In the genomic region with DNA sequence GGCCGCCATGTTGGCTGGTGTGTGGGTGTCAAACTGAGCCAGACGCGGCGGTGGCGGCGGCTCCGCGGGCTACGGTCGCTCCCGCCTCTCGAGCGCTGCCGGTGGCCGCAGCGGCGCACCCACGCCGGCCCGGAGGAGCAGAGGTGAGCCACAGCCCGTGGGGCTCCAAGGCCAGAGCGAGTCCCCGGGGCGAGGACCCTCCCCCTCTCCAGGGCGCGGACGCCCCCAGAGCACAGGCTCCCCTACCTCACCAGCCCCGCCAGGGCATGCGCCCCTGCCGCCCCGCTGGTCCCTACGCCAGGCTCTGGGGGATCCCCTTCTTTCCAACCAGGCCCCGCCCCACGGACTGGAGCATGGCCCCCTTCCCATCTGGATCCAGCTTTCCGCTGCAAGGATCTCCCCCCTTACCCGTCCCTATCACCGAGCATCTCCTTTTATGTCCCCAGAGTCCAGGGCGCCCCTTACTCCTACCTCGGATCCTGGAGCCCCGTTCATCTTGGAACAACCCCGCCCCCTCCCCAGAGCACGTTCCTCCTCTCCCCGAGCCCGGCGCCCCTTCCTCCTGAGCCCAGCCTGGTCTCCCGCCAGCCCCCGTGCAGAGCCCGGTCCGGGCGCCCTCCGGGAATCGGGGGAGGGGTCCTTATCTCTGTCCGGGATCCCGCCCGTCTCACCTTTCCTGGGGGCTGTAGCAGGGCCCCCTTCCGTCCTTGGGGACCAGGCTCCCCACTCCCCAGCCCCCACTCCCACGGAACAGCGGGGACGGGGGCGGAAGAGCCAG, we compare ENCODE assay signal across 8 cellular contexts. TPM values are rescaled to one million over a fixed set of nuclear protein-coding genes. Genes with fewer than 3 reads are reported as not detected.
A peak's percentile ranks its signal among the peaks of the same experiment; 100 is the strongest.
DNase-seq lines count a peak whose midpoint lies in the region; ATAC-seq and TF ChIP-seq lines count a peak whose summit lies in the region.

No MANE protein-coding gene starts in this region.

- peak overlapping the region; percentile 90 to 92 for H3K27ac ChIP-seq in breast epithelium

- peaks cover 0 to 11% of the 10 kb centered on the region in 2 donors for H3K4me1 ChIP-seq in breast epithelium

- TF ChIP-seq CTCF in breast epithelium (IDR thresholded peaks at IDR 0.05), result peak in 1 of 3 donors; percentile 34

- H3K4me3 ChIP-seq in breast epithelium, result peak overlapping the region; percentile 87 to 100 (median 97)

- TF ChIP-seq POLR2A in GM18526 (IDR thresholded peaks at IDR 0.05; ENCODE audit: extremely low read depth, insufficient read length) (peak; percentile 30), breast epithelium (IDR thresholded peaks at IDR 0.05) (no peak)

- H3K27me3 ChIP-seq in breast epithelium, result no peaks in the 10 kb centered on the region

- no peaks in the 10 kb centered on the region for H3K9me3 ChIP-seq in breast epithelium

- ATAC-seq in HG02763 (IDR thresholded peaks at IDR 0.05; ENCODE audit: unreplicated experiment) (peak; percentile 69), left colon (peak; percentile 44)

- intact Hi-C loops in breast epithelium (cut with DNase I; ENCODE audit: low total_unique reads) (no loop called here), left colon (cut with DNase I, micrococcal nuclease) (no loop called here)

- peak; percentile 15 for DNase-seq in RPMI8226
- DNase-seq in breast epithelium (ENCODE audit: low spot score in 2 of 2), result peak in 1 of 2 donors; percentile 54
- DNase-seq in left colon, result peak; percentile 48 to 66
- peak; percentile 16 to 17 for DNase-seq in stimulated activated CD4-positive, alpha-beta T cell treated with anti-CD3 and anti-CD28 coated beads, Interleukin-4, amount 100 ng/mL, for 48 hours (ENCODE audit: low read depth in 2 of 2)
- no peak for DNase-seq in AML-193 (lab: John Stamatoyannopoulos, UW)
- no peak for DNase-seq in effector CD8-positive, alpha-beta T cell (lab: John Stamatoyannopoulos, UW)

- no peaks in the 10 kb centered on the region for H3K36me3 ChIP-seq in breast epithelium

RNA-seq across cellular contexts. Expression of a gene that starts 0.4 kb away (rescaled TPM):
- 10 to 100 TPM; 26.6 to 36.7 (median 30.6) TPM for total RNA-seq in breast epithelium
- 10 to 100 TPM; 41.0 to 45.9 TPM for total RNA-seq in left colon

Comparison
In these comparisons a context has a peak if more than half of its experiments do, and no peak if none do; other contexts are left out.
1. DNase-seq: peak in RPMI8226 (single experiment), left colon (2 of 2) and stimulated activated CD4-positive, alpha-beta T cell treated with anti-CD3 and anti-CD28 coated beads, Interleukin-4, amount 100 ng/mL, for 48 hours (2 of 2); none in AML-193 (0 of 2) and effector CD8-positive, alpha-beta T cell (single experiment).